1 cellular context compared by ENCODE assay signal in genomic region chr1:201309420-201309819, GRCh38.
TF ChIP-seq lines count a peak whose summit lies in the region.

No MANE protein-coding gene starts in this region.

TF ChIP-seq in HEK293, 187 proteins besides CTCF, POLR2A, EP300 and RAD21 (continued from another document and continues in another):
- TF ChIP-seq ZBTB44 (tag by site-specific recombination; IDR thresholded peaks at IDR 0.05): peak; percentile 87
- no peak for TF ChIP-seq ATF2 (tag by site-specific recombination; IDR thresholded peaks at IDR 0.05; ENCODE audit: low read depth)
- TF ChIP-seq ZNF132 (tag by site-specific recombination; IDR thresholded peaks at IDR 0.05; ENCODE audit: borderline replicate concordance): no peak
- no peak for TF ChIP-seq ZNF112 (tag by site-specific recombination; IDR thresholded peaks at IDR 0.05)
- TF ChIP-seq ZNF513 (tag by site-specific recombination; IDR thresholded peaks at IDR 0.05): no peak
- TF ChIP-seq, protein P1, sequence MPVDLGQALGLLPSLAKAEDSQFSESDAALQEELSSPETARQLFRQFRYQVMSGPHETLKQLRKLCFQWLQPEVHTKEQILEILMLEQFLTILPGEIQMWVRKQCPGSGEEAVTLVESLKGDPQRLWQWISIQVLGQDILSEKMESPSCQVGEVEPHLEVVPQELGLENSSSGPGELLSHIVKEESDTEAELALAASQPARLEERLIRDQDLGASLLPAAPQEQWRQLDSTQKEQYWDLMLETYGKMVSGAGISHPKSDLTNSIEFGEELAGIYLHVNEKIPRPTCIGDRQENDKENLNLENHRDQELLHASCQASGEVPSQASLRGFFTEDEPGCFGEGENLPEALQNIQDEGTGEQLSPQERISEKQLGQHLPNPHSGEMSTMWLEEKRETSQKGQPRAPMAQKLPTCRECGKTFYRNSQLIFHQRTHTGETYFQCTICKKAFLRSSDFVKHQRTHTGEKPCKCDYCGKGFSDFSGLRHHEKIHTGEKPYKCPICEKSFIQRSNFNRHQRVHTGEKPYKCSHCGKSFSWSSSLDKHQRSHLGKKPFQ (tag by site-specific recombination; IDR thresholded peaks at IDR 0.05): no peak
- TF ChIP-seq ZNF280C (tag by site-specific recombination; IDR thresholded peaks at IDR 0.05): no peak
- TF ChIP-seq ZNF623 (tag by site-specific recombination; IDR thresholded peaks at IDR 0.05): no peak
- no peak for TF ChIP-seq INSM2 (tag by site-specific recombination; IDR thresholded peaks at IDR 0.05)
- TF ChIP-seq ZNF148 (tag by site-specific recombination; IDR thresholded peaks at IDR 0.05; ENCODE audit: borderline replicate concordance): no peak
- TF ChIP-seq ZNF426 (tag by site-specific recombination; IDR thresholded peaks at IDR 0.05): no peak
- peak; percentile 44; the same call in 1 of the 2 replicates for TF ChIP-seq ZNF843 (tag by site-specific recombination; IDR thresholded peaks at IDR 0.05)
- TF ChIP-seq PRDM1 (tag by site-specific recombination; IDR thresholded peaks at IDR 0.05): no peak
- no peak for TF ChIP-seq SETDB1 (IDR thresholded peaks at IDR 0.05; ENCODE audit: insufficient read length, low read length)
- TF ChIP-seq ZNF610 (tag by site-specific recombination; IDR thresholded peaks at IDR 0.05; ENCODE audit: borderline replicate concordance): no peak
- TF ChIP-seq ZNF138 (tag by site-specific recombination; IDR thresholded peaks at IDR 0.05; ENCODE audit: borderline replicate concordance): no peak
- TF ChIP-seq, protein P2, sequence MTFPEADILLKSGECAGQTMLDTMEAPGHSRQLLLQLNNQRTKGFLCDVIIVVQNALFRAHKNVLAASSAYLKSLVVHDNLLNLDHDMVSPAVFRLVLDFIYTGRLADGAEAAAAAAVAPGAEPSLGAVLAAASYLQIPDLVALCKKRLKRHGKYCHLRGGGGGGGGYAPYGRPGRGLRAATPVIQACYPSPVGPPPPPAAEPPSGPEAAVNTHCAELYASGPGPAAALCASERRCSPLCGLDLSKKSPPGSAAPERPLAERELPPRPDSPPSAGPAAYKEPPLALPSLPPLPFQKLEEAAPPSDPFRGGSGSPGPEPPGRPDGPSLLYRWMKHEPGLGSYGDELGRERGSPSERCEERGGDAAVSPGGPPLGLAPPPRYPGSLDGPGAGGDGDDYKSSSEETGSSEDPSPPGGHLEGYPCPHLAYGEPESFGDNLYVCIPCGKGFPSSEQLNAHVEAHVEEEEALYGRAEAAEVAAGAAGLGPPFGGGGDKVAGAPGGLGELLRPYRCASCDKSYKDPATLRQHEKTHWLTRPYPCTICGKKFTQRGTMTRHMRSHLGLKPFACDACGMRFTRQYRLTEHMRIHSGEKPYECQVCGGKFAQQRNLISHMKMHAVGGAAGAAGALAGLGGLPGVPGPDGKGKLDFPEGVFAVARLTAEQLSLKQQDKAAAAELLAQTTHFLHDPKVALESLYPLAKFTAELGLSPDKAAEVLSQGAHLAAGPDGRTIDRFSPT (tag by site-specific recombination; IDR thresholded peaks at IDR 0.05): no peak
- TF ChIP-seq TCF7L2 (IDR thresholded peaks at IDR 0.05; ENCODE audit: borderline replicate concordance, low read depth, low read length): no peak
- no peak for TF ChIP-seq ZNF146 (tag by site-specific recombination; IDR thresholded peaks at IDR 0.05)
- TF ChIP-seq, protein P3, sequence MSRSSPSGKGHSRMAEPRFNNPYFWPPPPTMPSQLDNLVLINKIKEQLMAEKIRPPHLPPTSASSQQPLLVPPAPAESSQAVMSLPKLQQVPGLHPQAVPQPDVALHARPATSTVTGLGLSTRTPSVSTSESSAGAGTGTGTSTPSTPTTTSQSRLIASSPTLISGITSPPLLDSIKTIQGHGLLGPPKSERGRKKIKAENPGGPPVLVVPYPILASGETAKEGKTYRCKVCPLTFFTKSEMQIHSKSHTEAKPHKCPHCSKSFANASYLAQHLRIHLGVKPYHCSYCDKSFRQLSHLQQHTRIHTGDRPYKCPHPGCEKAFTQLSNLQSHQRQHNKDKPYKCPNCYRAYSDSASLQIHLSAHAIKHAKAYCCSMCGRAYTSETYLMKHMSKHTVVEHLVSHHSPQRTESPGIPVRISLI (tag by site-specific recombination; IDR thresholded peaks at IDR 0.05): no peak
- no peak for TF ChIP-seq OSR2 (tag by site-specific recombination; IDR thresholded peaks at IDR 0.05)
- TF ChIP-seq ZNF202 (tag by site-specific recombination; IDR thresholded peaks at IDR 0.05; ENCODE audit: borderline replicate concordance): no peak
- TF ChIP-seq KLF9 (tag by site-specific recombination; IDR thresholded peaks at IDR 0.05; ENCODE audit: low read depth): peak; percentile 87
- TF ChIP-seq, protein P4, sequence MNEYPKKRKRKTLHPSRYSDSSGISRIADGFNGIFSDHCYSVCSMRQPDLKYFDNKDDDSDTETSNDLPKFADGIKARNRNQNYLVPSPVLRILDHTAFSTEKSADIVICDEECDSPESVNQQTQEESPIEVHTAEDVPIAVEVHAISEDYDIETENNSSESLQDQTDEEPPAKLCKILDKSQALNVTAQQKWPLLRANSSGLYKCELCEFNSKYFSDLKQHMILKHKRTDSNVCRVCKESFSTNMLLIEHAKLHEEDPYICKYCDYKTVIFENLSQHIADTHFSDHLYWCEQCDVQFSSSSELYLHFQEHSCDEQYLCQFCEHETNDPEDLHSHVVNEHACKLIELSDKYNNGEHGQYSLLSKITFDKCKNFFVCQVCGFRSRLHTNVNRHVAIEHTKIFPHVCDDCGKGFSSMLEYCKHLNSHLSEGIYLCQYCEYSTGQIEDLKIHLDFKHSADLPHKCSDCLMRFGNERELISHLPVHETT (tag by site-specific recombination; IDR thresholded peaks at IDR 0.05): no peak
- no peak for TF ChIP-seq OVOL3 (tag by site-specific recombination; IDR thresholded peaks at IDR 0.05)
- TF ChIP-seq ZNF23 (tag by site-specific recombination; IDR thresholded peaks at IDR 0.05; ENCODE audit: borderline replicate concordance): no peak
- TF ChIP-seq ZBTB7A (tag by site-specific recombination; IDR thresholded peaks at IDR 0.05; ENCODE audit: low read depth): no peak
- TF ChIP-seq ZNF19 (tag by site-specific recombination; IDR thresholded peaks at IDR 0.05; ENCODE audit: low read depth): no peak
- peak; percentile 72 for TF ChIP-seq ZBTB17 (tag by site-specific recombination; IDR thresholded peaks at IDR 0.05)
- no peak for TF ChIP-seq ZNF221 (tag by site-specific recombination; IDR thresholded peaks at IDR 0.05; ENCODE audit: borderline replicate concordance)
- TF ChIP-seq, protein P5, sequence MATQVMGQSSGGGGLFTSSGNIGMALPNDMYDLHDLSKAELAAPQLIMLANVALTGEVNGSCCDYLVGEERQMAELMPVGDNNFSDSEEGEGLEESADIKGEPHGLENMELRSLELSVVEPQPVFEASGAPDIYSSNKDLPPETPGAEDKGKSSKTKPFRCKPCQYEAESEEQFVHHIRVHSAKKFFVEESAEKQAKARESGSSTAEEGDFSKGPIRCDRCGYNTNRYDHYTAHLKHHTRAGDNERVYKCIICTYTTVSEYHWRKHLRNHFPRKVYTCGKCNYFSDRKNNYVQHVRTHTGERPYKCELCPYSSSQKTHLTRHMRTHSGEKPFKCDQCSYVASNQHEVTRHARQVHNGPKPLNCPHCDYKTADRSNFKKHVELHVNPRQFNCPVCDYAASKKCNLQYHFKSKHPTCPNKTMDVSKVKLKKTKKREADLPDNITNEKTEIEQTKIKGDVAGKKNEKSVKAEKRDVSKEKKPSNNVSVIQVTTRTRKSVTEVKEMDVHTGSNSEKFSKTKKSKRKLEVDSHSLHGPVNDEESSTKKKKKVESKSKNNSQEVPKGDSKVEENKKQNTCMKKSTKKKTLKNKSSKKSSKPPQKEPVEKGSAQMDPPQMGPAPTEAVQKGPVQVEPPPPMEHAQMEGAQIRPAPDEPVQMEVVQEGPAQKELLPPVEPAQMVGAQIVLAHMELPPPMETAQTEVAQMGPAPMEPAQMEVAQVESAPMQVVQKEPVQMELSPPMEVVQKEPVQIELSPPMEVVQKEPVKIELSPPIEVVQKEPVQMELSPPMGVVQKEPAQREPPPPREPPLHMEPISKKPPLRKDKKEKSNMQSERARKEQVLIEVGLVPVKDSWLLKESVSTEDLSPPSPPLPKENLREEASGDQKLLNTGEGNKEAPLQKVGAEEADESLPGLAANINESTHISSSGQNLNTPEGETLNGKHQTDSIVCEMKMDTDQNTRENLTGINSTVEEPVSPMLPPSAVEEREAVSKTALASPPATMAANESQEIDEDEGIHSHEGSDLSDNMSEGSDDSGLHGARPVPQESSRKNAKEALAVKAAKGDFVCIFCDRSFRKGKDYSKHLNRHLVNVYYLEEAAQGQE (tag by site-specific recombination; IDR thresholded peaks at IDR 0.05): no peak
- no peak for TF ChIP-seq ZNF548 (tag by site-specific recombination; IDR thresholded peaks at IDR 0.05)
- TF ChIP-seq BCL11B (tag by site-specific recombination; IDR thresholded peaks at IDR 0.05; ENCODE audit: low read depth): no peak
- TF ChIP-seq ZNF184 (tag by site-specific recombination; IDR thresholded peaks at IDR 0.05): no peak
- no peak for TF ChIP-seq ZNF473 (tag by site-specific recombination; IDR thresholded peaks at IDR 0.05)
- no peak for TF ChIP-seq ZNF585B (tag by site-specific recombination; IDR thresholded peaks at IDR 0.05)
- TF ChIP-seq SALL2 (tag by site-specific recombination; IDR thresholded peaks at IDR 0.05; ENCODE audit: borderline replicate concordance): no peak
- TF ChIP-seq ZNF837 (tag by site-specific recombination; IDR thresholded peaks at IDR 0.05): no peak
